8 cellular contexts compared by ENCODE assay signal in genomic region chr6:136643850-136644596, GRCh38.
DNase-seq lines count a peak whose midpoint lies in the region; ATAC-seq lines count a peak whose summit lies in the region.

No MANE protein-coding gene starts in this region.

- H3K9me3 Mint-ChIP-seq in activated CD4-positive, alpha-beta memory T cell treated with anti-CD3 and anti-CD28 coated beads, Interleukin-2, amount 10 ng/mL, durations not matched to agents 7 days and 5 days: no peaks in the 10 kb centered on the region

- CTCF ChIA-PET in activated CD4-positive, alpha-beta memory T cell treated with anti-CD3 and anti-CD28 coated beads, Interleukin-2, amount 10 ng/mL, durations not matched to agents 7 days and 5 days (lab: Charles Lee): interaction anchor here (0.6 to 17.1 kb wide), 41 partner anchors 9 to 415 kb away, joined by 3 to 600 read pairs (median 4); partner anchors contain the start of genes MAP3K5 and PEX7

- peak; percentile 85 for DNase-seq in NCI-H774 (lab: John Stamatoyannopoulos, UW)
- DNase-seq in activated CD4-positive, alpha-beta memory T cell treated with anti-CD3 and anti-CD28 coated beads, Interleukin-2, amount 10 ng/mL, durations not matched to agents 7 days and 5 days: peak; percentile 82
- peak; percentile 83 for DNase-seq in effector CD4-positive, alpha-beta T cell
- DNase-seq in medulla oblongata (ENCODE audit: extremely low spot score): peak; percentile 89
- peak; percentile 65 for DNase-seq in stimulated activated CD8-positive, alpha-beta memory T cell treated with anti-CD3 and anti-CD28 coated beads, Interleukin-15, amount 100 ng/mL, for 24 hours (ENCODE audit: low read depth)

- H3K27me3 Mint-ChIP-seq in activated CD4-positive, alpha-beta memory T cell treated with anti-CD3 and anti-CD28 coated beads, Interleukin-2, amount 10 ng/mL, durations not matched to agents 7 days and 5 days: no peaks in the 10 kb centered on the region

- peaks cover 11% of the 10 kb centered on the region for H3K36me3 Mint-ChIP-seq in activated CD4-positive, alpha-beta memory T cell treated with anti-CD3 and anti-CD28 coated beads, Interleukin-2, amount 10 ng/mL, durations not matched to agents 7 days and 5 days (ENCODE audit: low read depth)

- ATAC-seq in GM18499 (IDR thresholded peaks at IDR 0.05; ENCODE audit: insufficient read depth, unreplicated experiment) (peak; percentile 45), HG03521 (IDR thresholded peaks at IDR 0.05; ENCODE audit: unreplicated experiment) (peak; percentile 42), GM18858 (IDR thresholded peaks at IDR 0.05; ENCODE audit: unreplicated experiment) (no peak)

- peaks cover 8% of the 10 kb centered on the region for H3K4me1 Mint-ChIP-seq in activated CD4-positive, alpha-beta memory T cell treated with anti-CD3 and anti-CD28 coated beads, Interleukin-2, amount 10 ng/mL, durations not matched to agents 7 days and 5 days

- H3K27ac Mint-ChIP-seq in activated CD4-positive, alpha-beta memory T cell treated with anti-CD3 and anti-CD28 coated beads, Interleukin-2, amount 10 ng/mL, durations not matched to agents 7 days and 5 days: no peak overlapping the region

- H3K4me3 Mint-ChIP-seq in activated CD4-positive, alpha-beta memory T cell treated with anti-CD3 and anti-CD28 coated beads, Interleukin-2, amount 10 ng/mL, durations not matched to agents 7 days and 5 days: no peak overlapping the region

- POLR2A ChIA-PET in activated CD4-positive, alpha-beta memory T cell treated with anti-CD3 and anti-CD28 coated beads, Interleukin-2, amount 10 ng/mL, durations not matched to agents 7 days and 5 days (lab: Charles Lee): interaction anchor here (0.8 to 10.6 kb wide), 3 partner anchors 34 to 156 kb away, joined by 3 to 237 read pairs (median 3); partner anchors contain the start of gene MAP3K5
